In the genomic region with DNA sequence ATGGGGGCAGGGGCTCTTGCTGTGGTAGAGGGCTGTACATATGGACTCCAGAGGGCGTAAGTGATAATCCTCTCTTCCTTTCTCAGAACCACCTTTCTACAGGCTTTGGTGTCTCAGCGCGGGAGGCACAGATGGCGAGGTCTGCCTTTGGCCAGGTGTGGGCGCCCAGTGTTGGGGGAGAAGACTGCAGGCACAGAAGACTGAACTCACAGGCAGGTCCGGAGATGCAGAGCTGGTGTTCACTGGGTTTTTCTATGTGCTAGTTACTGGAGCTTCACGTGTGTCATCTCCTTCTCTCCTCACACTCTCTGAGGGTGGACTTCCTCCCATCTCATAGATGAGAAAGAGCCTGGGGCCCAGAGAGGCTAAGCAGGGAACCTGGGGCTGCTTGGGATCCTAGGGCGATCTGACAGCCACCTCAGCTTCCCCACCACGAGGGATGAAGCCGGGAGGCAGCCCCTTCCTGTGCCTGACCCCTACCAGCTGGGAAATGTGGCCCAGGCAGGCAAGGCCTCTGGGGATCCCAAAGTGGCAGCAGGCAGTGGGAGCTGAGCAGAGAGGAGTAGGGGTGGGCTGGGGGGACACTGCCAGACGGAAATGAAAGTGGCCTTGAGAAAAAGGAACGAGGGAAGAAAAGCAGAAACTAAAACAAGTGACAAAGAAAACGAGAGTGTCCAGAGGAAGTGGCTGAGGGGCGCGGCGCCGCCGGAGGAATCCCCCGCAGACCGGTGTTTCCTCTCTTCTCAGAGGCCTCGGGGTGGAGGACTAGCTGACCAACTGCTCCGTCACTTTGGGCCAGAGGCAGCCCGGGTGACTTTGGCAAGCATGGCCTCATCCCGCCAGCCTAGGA, we compare ENCODE assay signal across 8 cellular contexts.
DNase-seq lines count a peak whose midpoint lies in the region; ATAC-seq lines count a peak whose summit lies in the region.

No MANE protein-coding gene starts in this region.

- H3K27me3 Mint-ChIP-seq in activated naive CD8-positive, alpha-beta T cell treated with anti-CD3 and anti-CD28 coated beads, Interleukin-2, amount 10 ng/mL, durations not matched to agents 7 days and 5 days, result no peaks in the 10 kb centered on the region
- no peaks in the 10 kb centered on the region for H3K27me3 Mint-ChIP-seq in naive B cell

- DNase-seq in DMS 273 (lab: John Stamatoyannopoulos, UW; ENCODE audit: unreplicated experiment) (peak; percentile 90), NCI-H1694 (lab: John Stamatoyannopoulos, UW) (peak; percentile 29), naive B cell (peak; percentile 83), DMS79 (lab: John Stamatoyannopoulos, UW) (no peak), NCI-H2227 (lab: John Stamatoyannopoulos, UW; ENCODE audit: unreplicated experiment) (no peak), RKO (ENCODE audit: low spot score) (no peak)
- DNase-seq in activated naive CD8-positive, alpha-beta T cell treated with anti-CD3 and anti-CD28 coated beads, Interleukin-2, amount 10 ng/mL, durations not matched to agents 7 days and 5 days, result peak; percentile 42

- H3K36me3 Mint-ChIP-seq in activated naive CD8-positive, alpha-beta T cell treated with anti-CD3 and anti-CD28 coated beads, Interleukin-2, amount 10 ng/mL, durations not matched to agents 7 days and 5 days, result no peaks in the 10 kb centered on the region
- H3K36me3 Mint-ChIP-seq in naive B cell, result no peaks in the 10 kb centered on the region

- POLR2A ChIA-PET in activated naive CD8-positive, alpha-beta T cell treated with anti-CD3 and anti-CD28 coated beads, Interleukin-2, amount 10 ng/mL, durations not matched to agents 7 days and 5 days (lab: Charles Lee), result interaction anchor here (0.6 to 1.0 kb wide), 2 partner anchors 24 to 79 kb away, joined by 3 read pairs; no protein-coding TSS in a partner anchor

- no peaks in the 10 kb centered on the region for H3K9me3 Mint-ChIP-seq in activated naive CD8-positive, alpha-beta T cell treated with anti-CD3 and anti-CD28 coated beads, Interleukin-2, amount 10 ng/mL, durations not matched to agents 7 days and 5 days
- no peaks in the 10 kb centered on the region for H3K9me3 Mint-ChIP-seq in naive B cell

- H3K4me1 Mint-ChIP-seq in activated naive CD8-positive, alpha-beta T cell treated with anti-CD3 and anti-CD28 coated beads, Interleukin-2, amount 10 ng/mL, durations not matched to agents 7 days and 5 days, result peaks cover 32% of the 10 kb centered on the region
- H3K4me1 Mint-ChIP-seq in naive B cell, result peaks cover 50 to 94% (median 72%) of the 10 kb centered on the region in 3 donors

- ATAC-seq in GM19467 (IDR thresholded peaks at IDR 0.05; ENCODE audit: unreplicated experiment) (peak; percentile 33), naive B cell (ENCODE audit: low read depth in 2 of 2) (peak; percentile 44 to 51)
- peak; percentile 35 for ATAC-seq in activated naive CD8-positive, alpha-beta T cell treated with anti-CD3 and anti-CD28 coated beads, Interleukin-2, amount 10 ng/mL, durations not matched to agents 7 days and 5 days (ENCODE audit: low read depth)

- peak overlapping the region; percentile 74 for H3K4me3 Mint-ChIP-seq in activated naive CD8-positive, alpha-beta T cell treated with anti-CD3 and anti-CD28 coated beads, Interleukin-2, amount 10 ng/mL, durations not matched to agents 7 days and 5 days
- H3K4me3 Mint-ChIP-seq in naive B cell, result peak overlapping the region; percentile 52 to 90 (median 87)

- peak overlapping the region; percentile 88 for H3K27ac Mint-ChIP-seq in activated naive CD8-positive, alpha-beta T cell treated with anti-CD3 and anti-CD28 coated beads, Interleukin-2, amount 10 ng/mL, durations not matched to agents 7 days and 5 days
- H3K27ac Mint-ChIP-seq in naive B cell, result peak overlapping the region; percentile 72 to 100 (median 97)

Comparison
In these comparisons a context has a peak if more than half of its experiments do, and no peak if none do; other contexts are left out.
1. DNase-seq: peak in DMS 273 (single experiment), NCI-H1694 (single experiment), activated naive CD8-positive, alpha-beta T cell treated with anti-CD3 and anti-CD28 coated beads, Interleukin-2, amount 10 ng/mL, durations not matched to agents 7 days and 5 days (single experiment) and naive B cell (single experiment); none in DMS79 (single experiment), NCI-H2227 (single experiment) and RKO (single experiment).
2. Peak in every context shown above with its lines, with median percentiles within 50 percentile points of each other: ATAC-seq.